ENCODE assay signal across 20 cellular contexts in the genomic region with DNA sequence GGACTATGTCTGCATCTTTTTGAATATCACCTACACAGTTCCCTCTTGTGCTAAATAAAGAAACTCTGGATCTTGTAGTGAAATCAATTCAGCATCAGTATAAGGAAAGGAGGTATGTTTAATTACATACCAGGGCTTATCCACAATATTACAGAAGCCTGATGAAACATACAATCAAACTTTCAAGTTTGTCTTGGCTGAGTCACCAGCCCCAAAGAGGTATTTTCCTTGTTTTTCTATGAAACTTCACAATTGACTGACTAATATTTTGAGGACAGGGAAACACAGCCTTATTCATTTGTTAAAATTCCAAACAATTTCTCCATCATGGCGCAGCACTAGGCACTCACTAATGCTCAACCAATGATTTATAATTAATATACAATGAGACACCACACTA.
"Had no signal": no experiment of that assay in that cellular context is flagged by ENCODE, and none has a peak within 500 bp of the region (broad histone marks: within the 10 kb centered on the region; RNA-seq: fewer than 3 reads in every experiment).

No MANE protein-coding gene starts in this region.

- FAIRE-seq: RCC 7860, TTC549 had no signal

- ATAC-seq: activated T-cell treated with anti-CD3 and anti-CD28 coated beads, Interleukin-2, amount 50 U/mL, for 72 hours had no signal

- DNase-seq: activated CD4-positive, alpha-beta memory T cell treated with anti-CD3 and anti-CD28 coated beads, Interleukin-2, amount 10 ng/mL, durations not matched to agents 7 days and 5 days; activated CD4-positive, alpha-beta T cell treated with anti-CD3 and anti-CD28 coated beads, Interleukin-2, amount 50 U/mL, for 1 hour; activated CD4-positive, CD25-positive, alpha-beta regulatory T cell; activated CD8-positive, alpha-beta memory T cell treated with anti-CD3 and anti-CD28 coated beads, Interleukin-2, amount 50 U/mL, for 4 hours; activated naive CD4-positive, alpha-beta T cell; activated T-cell treated with anti-CD3 and anti-CD28 coated beads, Interleukin-2, amount 50 U/mL, for 72 hours; aorta; caudate nucleus; MM.1S; NCI-H1105; NCI-H1436 treated with DMSO at 0.1 percent for 48 hours; NCI-H187; NCI-H2081; NCI-H446; NCI-H524; SHP77 treated with DMSO at 0.1 percent for 48 hours; T-helper 2 cell; T1000 had no signal
